8 cellular contexts compared by ENCODE assay signal in genomic region chr4:2536193-2537010, GRCh38. TPM values are rescaled to one million over a fixed set of nuclear protein-coding genes. Genes with fewer than 3 reads are reported as not detected.
DNase-seq lines count a peak whose midpoint lies in the region; ATAC-seq and TF ChIP-seq lines count a peak whose summit lies in the region.

Gene FAM193A, plus strand, starts transcription at chr4:2536647. Its CDS starts 269 bp downstream, at chr4:2536916.

- DNase-seq in EH (ENCODE audit: low read depth) (peak; percentile 100), H4 (ENCODE audit: low spot score) (peak; percentile 100), LNCaP clone FGC (ENCODE audit: low read depth) (peak; percentile 98), RPMI8226 (peak; percentile 97), fibroblast of gingiva (ENCODE audit: low read depth) (peak; percentile 100), naive B cell (peak; percentile 99)
- peak; percentile 95 to 98 for DNase-seq in activated T-helper 1 cell treated with anti-CD3 and anti-CD28 coated beads, Interleukin-2, amount 50 U/mL, for 16 hours (ENCODE audit: low read depth in 1 of 2, low spot score in 1 of 2)
- DNase-seq in stimulated activated effector memory CD8-positive, alpha-beta T cell treated with anti-CD3 and anti-CD28 coated beads, Interleukin-12 subunit alpha, Interleukin-12 subunit beta, amount 100 ng/mL, for 72 hours (ENCODE audit: low spot score in 2 of 2): peak; percentile 92 to 98

- H3K36me3 Mint-ChIP-seq in naive B cell: no peaks in the 10 kb centered on the region
- H3K36me3 Mint-ChIP-seq in stimulated activated effector memory CD8-positive, alpha-beta T cell treated with anti-CD3 and anti-CD28 coated beads, Interleukin-12 subunit alpha, Interleukin-12 subunit beta, amount 100 ng/mL, for 72 hours: peaks cover 35% of the 10 kb centered on the region

- peak; percentile 87 to 88 for ATAC-seq in naive B cell (ENCODE audit: low read depth in 2 of 2)
- peak; percentile 95 for ATAC-seq in stimulated activated effector memory CD8-positive, alpha-beta T cell treated with anti-CD3 and anti-CD28 coated beads, Interleukin-12 subunit alpha, Interleukin-12 subunit beta, amount 100 ng/mL, for 72 hours

- H3K4me3 ChIP-seq in LNCaP clone FGC (ENCODE audit: low read depth, low read length): peak within 1 kb of the TSS; percentile 84

- no peaks in the 10 kb centered on the region for H3K27me3 Mint-ChIP-seq in naive B cell

- H3K4me1 Mint-ChIP-seq in naive B cell: peaks cover 11 to 38% (median 14%) of the 10 kb centered on the region in 3 donors
- H3K4me1 Mint-ChIP-seq in stimulated activated effector memory CD8-positive, alpha-beta T cell treated with anti-CD3 and anti-CD28 coated beads, Interleukin-12 subunit alpha, Interleukin-12 subunit beta, amount 100 ng/mL, for 72 hours: peaks cover 9% of the 10 kb centered on the region

- peak within 1 kb of the TSS; percentile 90 to 98 (median 95) for H3K27ac Mint-ChIP-seq in naive B cell
- H3K27ac Mint-ChIP-seq in stimulated activated effector memory CD8-positive, alpha-beta T cell treated with anti-CD3 and anti-CD28 coated beads, Interleukin-12 subunit alpha, Interleukin-12 subunit beta, amount 100 ng/mL, for 72 hours: peak within 1 kb of the TSS; percentile 93

- H3K9me3 Mint-ChIP-seq in naive B cell: no peaks in the 10 kb centered on the region
- H3K9me3 Mint-ChIP-seq in stimulated activated effector memory CD8-positive, alpha-beta T cell treated with anti-CD3 and anti-CD28 coated beads, Interleukin-12 subunit alpha, Interleukin-12 subunit beta, amount 100 ng/mL, for 72 hours: no peaks in the 10 kb centered on the region

- TF ChIP-seq CTCF in LNCaP clone FGC (IDR thresholded peaks at IDR 0.05; ENCODE audit: control insufficient read depth, extremely low read depth, insufficient read depth): no peak

- peak within 1 kb of the TSS; percentile 84 to 97 (median 94) for H3K4me3 Mint-ChIP-seq in naive B cell
- peak within 1 kb of the TSS; percentile 80 for H3K4me3 Mint-ChIP-seq in stimulated activated effector memory CD8-positive, alpha-beta T cell treated with anti-CD3 and anti-CD28 coated beads, Interleukin-12 subunit alpha, Interleukin-12 subunit beta, amount 100 ng/mL, for 72 hours

RNA-seq across cellular contexts. Expression of gene FAM193A, which starts in this region (rescaled TPM):
- total RNA-seq in H4 (2014; rRNA removed; shearing (Covaris generic)): 8.9 and 9.6 TPM in 2 replicates
- 1 to 10 TPM; 1.5 to 5.9 (median 2.2) TPM for polyA plus RNA-seq in naive B cell (ENCODE audit: low read depth in 6 of 6)

Comparison
In these comparisons a context has a peak if more than half of its experiments do, and no peak if none do; other contexts are left out.
1. Peak in every context shown above with its lines: DNase-seq, ATAC-seq and H3K4me3 ChIP-seq.